8 cellular contexts compared by ENCODE assay signal in genomic region chr12:114201794-114202193, GRCh38.
"Had no signal": no experiment of that assay in that cellular context is flagged by ENCODE, and none has a peak within 500 bp of the region (broad histone marks: within the 10 kb centered on the region; RNA-seq: fewer than 3 reads in every experiment).

No MANE protein-coding gene starts in this region.

- H3K27ac Mint-ChIP-seq: H9 had no signal

- H3K27ac ChIP-seq: KMS-11 had no signal

- H3K4me1 Mint-ChIP-seq: IgD-negative memory B cell had no signal

- H3K9ac ChIP-seq: KMS-11 had no signal

- H3K27me3 Mint-ChIP-seq: IgD-negative memory B cell had no signal

- H3K4me3 Mint-ChIP-seq: H9, IgD-negative memory B cell had no signal

- DNase-seq: GOT3, H9, HCEC 1CT, KBM-7 had no signal

- H3K4me2 ChIP-seq: KMS-11 had no signal

- FAIRE-seq: H54, HTR-8/SVneo had no signal

- H3K36me3 Mint-ChIP-seq: IgD-negative memory B cell had no signal
